24 cellular contexts compared by ENCODE assay signal in the genomic region with DNA sequence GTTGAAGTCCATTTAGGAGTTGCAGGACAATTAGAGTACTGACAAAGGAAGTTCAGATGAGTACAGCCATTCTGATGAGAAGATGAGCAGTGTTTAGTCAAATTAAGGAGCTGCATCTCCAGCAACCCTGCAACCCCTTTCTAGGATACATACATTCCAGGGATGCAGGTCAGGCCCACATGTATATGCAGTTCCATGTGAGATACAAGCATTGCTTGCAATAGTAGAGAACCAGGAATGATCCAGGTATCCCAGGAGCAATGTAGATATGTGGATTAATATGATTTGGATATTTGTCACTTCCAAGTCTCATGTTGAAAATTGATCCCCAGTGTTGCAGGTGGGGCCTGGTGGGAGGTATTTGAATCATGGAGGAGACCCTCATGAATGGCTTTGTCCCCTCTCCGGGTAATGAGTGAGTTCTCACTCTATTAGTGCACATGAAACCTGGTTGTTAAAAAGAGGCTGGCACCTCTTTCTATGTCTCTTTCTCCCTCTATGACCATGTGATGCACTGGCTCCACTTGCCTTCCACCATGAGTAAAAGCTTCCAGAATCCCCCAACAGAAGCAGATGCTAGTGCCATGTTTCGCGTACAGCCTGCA. TPM values are rescaled to one million over a fixed set of nuclear protein-coding genes. Genes with fewer than 3 reads are reported as not detected.
"Had no signal": no experiment of that assay in that cellular context is flagged by ENCODE, and none has a peak within 500 bp of the region (broad histone marks: within the 10 kb centered on the region; RNA-seq: fewer than 3 reads in every experiment).

No MANE protein-coding gene starts in this region.

- H3K4me3 Mint-ChIP-seq: natural killer cell, neural progenitor cell had no signal

- ATAC-seq: heart left ventricle; left lobe of liver; mucosa of descending colon; natural killer cell; right cardiac atrium; stimulated activated naive CD8-positive, alpha-beta T cell treated with anti-CD3 and anti-CD28 coated beads, Interleukin-15, Interleukin-2, amounts not matched to agents 100 U/mL and 50 U/mL, for 24 hours; upper lobe of right lung had no signal

- H3K9me3 ChIP-seq: heart left ventricle, mucosa of descending colon, ovary, suprapubic skin, thyroid gland, upper lobe of right lung, vagina had no signal

- H3K4me3 ChIP-seq: coronary artery, dorsolateral prefrontal cortex, heart left ventricle, mucosa of descending colon, neural progenitor cell, ovary, suprapubic skin, thyroid gland, upper lobe of right lung, vagina had no signal

- H3K27ac ChIP-seq: coronary artery, dorsolateral prefrontal cortex, heart left ventricle, neural progenitor cell, ovary, suprapubic skin, thyroid gland, upper lobe of right lung, vagina had no signal

- DNase-seq: dorsolateral prefrontal cortex; effector CD8-positive, alpha-beta T cell; heart left ventricle; hypothalamus; islet precursor cell; mammary epithelial cell; mucosa of descending colon; natural killer cell; nucleus accumbens; ovary; right cardiac atrium; small intestine; stimulated activated CD4-positive, alpha-beta T cell treated with anti-CD3 and anti-CD28 coated beads, Interleukin-12 subunit alpha, Interleukin-12 subunit beta, amount 100 ng/mL, for 4 hours; stimulated activated naive CD8-positive, alpha-beta T cell treated with anti-CD3 and anti-CD28 coated beads, Interleukin-15, Interleukin-2, amounts not matched to agents 100 U/mL and 50 U/mL, for 24 hours; thyroid gland; upper lobe of right lung had no signal

- H3K27me3 ChIP-seq: dorsolateral prefrontal cortex, heart left ventricle, neural progenitor cell, ovary, suprapubic skin, thyroid gland, upper lobe of right lung, vagina had no signal

- H3K36me3 ChIP-seq: neural progenitor cell, ovary, thyroid gland, vagina had no signal

- H3K4me1 Mint-ChIP-seq: neural progenitor cell had no signal

- FAIRE-seq: frontal cortex, small intestine had no signal

- H3K4me1 ChIP-seq: neural progenitor cell, suprapubic skin, thyroid gland, upper lobe of right lung, vagina had no signal

- H3K9me3 Mint-ChIP-seq: natural killer cell had no signal

- H3K27ac Mint-ChIP-seq: natural killer cell, neural progenitor cell had no signal

RNA-seq across cellular contexts. Expression of a gene that starts 57.6 kb away (rescaled TPM):
- total RNA-seq: fibroblast of lung, glomerular endothelial cell had no signal
- polyA plus RNA-seq: fibroblast of lung had no signal
